Comparison of ENCODE assay signal across 27 cellular contexts in the genomic region with DNA sequence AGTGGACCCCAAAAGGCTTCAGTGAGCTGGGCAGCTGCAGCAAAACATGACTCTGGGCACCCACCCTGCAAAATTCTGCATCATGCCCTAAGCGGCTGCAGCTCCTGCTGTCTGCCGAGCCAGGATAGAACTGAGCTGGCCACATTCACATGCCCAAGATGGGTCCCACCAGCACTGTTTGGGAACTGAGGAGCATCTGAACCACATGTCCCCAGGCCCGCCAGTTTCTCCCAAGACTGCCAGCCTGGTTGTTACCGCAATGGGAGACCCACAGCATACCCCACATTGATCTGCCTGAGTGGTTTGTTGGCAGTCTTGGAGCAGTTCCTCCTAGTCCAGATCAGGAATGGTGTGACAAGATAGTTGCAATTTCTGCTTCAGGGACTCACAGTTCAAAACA.
"Had no signal": no experiment of that assay in that cellular context is flagged by ENCODE, and none has a peak within 500 bp of the region (broad histone marks: within the 10 kb centered on the region; RNA-seq: fewer than 3 reads in every experiment).

No MANE protein-coding gene starts in this region.

- DNase-seq: activated B cell treated with CpG ODN at 0.5 μM for 24 hours; activated CD4-positive, alpha-beta memory T cell treated with anti-CD3 and anti-CD28 coated beads for 36 hours; activated CD4-positive, alpha-beta T cell treated with anti-CD3 and anti-CD28 coated beads for 4 hours; activated CD4-positive, alpha-beta T cell treated with anti-CD3 and anti-CD28 coated beads, Interleukin-2, amount 10 ng/mL, durations not matched to agents 24 days and 14 days; activated CD4-positive, alpha-beta T cell treated with anti-CD3 and anti-CD28 coated beads, Interleukin-2, amount 50 U/mL, for 1 hour; activated CD4-positive, alpha-beta T cell treated with anti-CD3 and anti-CD28 coated beads, Interleukin-2, amount 50 U/mL, for 4 hours; activated CD4-positive, CD25-positive, alpha-beta regulatory T cell treated with anti-CD3 and anti-CD28 coated beads, Interleukin-2, amount 50 U/mL, for 72 hours; activated CD8-positive, alpha-beta memory T cell treated with anti-CD3 and anti-CD28 coated beads, Interleukin-2, amount 50 U/mL, for 4 hours; activated effector memory CD4-positive, alpha-beta T cell treated with Interleukin-2 at 50 U/mL for 16 hours; activated gamma-delta T cell; activated naive CD4-positive, alpha-beta T cell treated with anti-CD3 and anti-CD28 coated beads, Interleukin-2, amount 10 ng/mL, durations not matched to agents 7 days and 5 days; activated naive CD4-positive, alpha-beta T cell treated with Interleukin-2 at 50 U/mL for 16 hours; activated naive CD8-positive, alpha-beta T cell treated with anti-CD3 and anti-CD28 coated beads, Interleukin-2, amount 10 ng/mL, durations not matched to agents 7 days and 5 days; activated naive CD8-positive, alpha-beta T cell treated with anti-CD3 and anti-CD28 coated beads, Interleukin-2, amount 50 U/mL, for 24 hours; activated T-cell treated with anti-CD3 and anti-CD28 coated beads for 4 hours; activated T-cell treated with anti-CD3 and anti-CD28 coated beads, Interleukin-2, amount 50 U/mL, for 1 hour; activated T-cell treated with anti-CD3 and anti-CD28 coated beads, Interleukin-2, amount 50 U/mL, for 48 hours; amygdala; anterior cingulate cortex; cerebellar nuclear complex; T-helper 1 cell; T-helper 9 cell had no signal

- H3K36me3 ChIP-seq: ascending aorta, cardiac muscle cell had no signal

- H3K27ac ChIP-seq: ascending aorta, cardiac muscle cell, VCaP had no signal

- ATAC-seq: activated CD8-positive, alpha-beta T cell treated with anti-CD3 and anti-CD28 coated beads for 36 hours; activated naive CD8-positive, alpha-beta T cell treated with anti-CD3 and anti-CD28 coated beads, Interleukin-2, amount 50 U/mL, for 24 hours had no signal

- H3K4me1 ChIP-seq: ascending aorta had no signal

- H3K4me3 ChIP-seq: ascending aorta, cardiac muscle cell had no signal

- H3K27me3 ChIP-seq: ascending aorta, cardiac muscle cell had no signal

- FAIRE-seq: TTC549 had no signal
